ENCODE assay signal across 11 cellular contexts in genomic region chr2:226906439-226906796, GRCh38.
A peak's percentile ranks its signal among the peaks of the same experiment; 100 is the strongest.
DNase-seq lines count a peak whose midpoint lies in the region; ATAC-seq and TF ChIP-seq lines count a peak whose summit lies in the region.
"Had no signal": no experiment of that assay in that cellular context is flagged by ENCODE, and none has a peak within 500 bp of the region (broad histone marks: within the 10 kb centered on the region; RNA-seq: fewer than 3 reads in every experiment).

No MANE protein-coding gene starts in this region.

- DNase-seq in GM12865 (ENCODE audit: low read depth): no peak
- DNase-seq in OCI-LY7 (ENCODE audit: low spot score): peak; percentile 81
- no peak for DNase-seq in NCI-H510A (lab: John Stamatoyannopoulos, UW)
- no peak for DNase-seq in SHP77 (lab: John Stamatoyannopoulos, UW)
- DNase-seq in kidney tubule cell (ENCODE audit: low spot score): no peak
- no peak for DNase-seq in osteocyte (ENCODE audit: extremely low spot score, unreplicated experiment)
- DNase-seq: foreskin fibroblast, NCI-H146 had no signal

- H3K27ac ChIP-seq in OCI-LY7 (ENCODE audit: low read depth, low read length, poor library complexity, severe bottlenecking): peak overlapping the region; percentile 98
- H3K27ac ChIP-seq: cardiac muscle cell had no signal

- H3K27ac Mint-ChIP-seq in osteocyte (ENCODE audit: unreplicated experiment): no peak overlapping the region

- H3K27me3 Mint-ChIP-seq in osteocyte (ENCODE audit: unreplicated experiment): no peaks in the 10 kb centered on the region

- no peaks in the 10 kb centered on the region for H4K20me1 ChIP-seq in OCI-LY7 (ENCODE audit: insufficient read depth, low read length)

- peaks cover 50% of the 10 kb centered on the region for H3K79me2 ChIP-seq in OCI-LY7 (ENCODE audit: insufficient read depth, low read depth, low read length)

- CTCF ChIA-PET in OCI-LY7 (lab: Charles Lee; ENCODE audit: unreplicated experiment): no interaction called here

- peaks cover 17% of the 10 kb centered on the region for H3K36me3 ChIP-seq in OCI-LY7 (ENCODE audit: insufficient read depth, low read length)

- BruUV-seq in OCI-LY7 (replicated peaks; lab: Mats Ljungman, UMichigan): no TSS peak

- H3K4me3 ChIP-seq in GM12865 (ENCODE audit: low read depth, low read length) (peak overlapping the region; percentile 45), OCI-LY7 (ENCODE audit: low read depth, low read length, poor library complexity, severe bottlenecking) (peak overlapping the region; percentile 70)
- H3K4me3 ChIP-seq: cardiac muscle cell had no signal

- H2AFZ ChIP-seq in OCI-LY7 (ENCODE audit: low read length): peak overlapping the region; percentile 4; the same call in 1 of the 2 replicates

- no peaks in the 10 kb centered on the region; the same call in 1 of the 2 replicates for H3K9me3 ChIP-seq in OCI-LY7 (ENCODE audit: low read length)

- no peak for TF ChIP-seq CTCF in GM12865 (IDR thresholded peaks at IDR 0.05; ENCODE audit: insufficient read depth, low read depth, low read length, missing control alignments)
- no peak for TF ChIP-seq CTCF in OCI-LY7 (conservative IDR thresholded peaks at IDR 0.05; ENCODE audit: low read length)
- TF ChIP-seq CTCF in osteocyte (IDR thresholded peaks at IDR 0.05): no peak

- H3K4me1 Mint-ChIP-seq in osteocyte (ENCODE audit: unreplicated experiment): peaks cover 48% of the 10 kb centered on the region

- peak overlapping the region; percentile 92 for H3K4me2 ChIP-seq in OCI-LY7 (ENCODE audit: low read length)

- ATAC-seq in GM19468 (IDR thresholded peaks at IDR 0.05; ENCODE audit: extremely low read depth, unreplicated experiment) (peak; percentile 23), HG03039 (IDR thresholded peaks at IDR 0.05; ENCODE audit: unreplicated experiment) (peak; percentile 35)

- H3K9me3 Mint-ChIP-seq in osteocyte (ENCODE audit: unreplicated experiment): no peaks in the 10 kb centered on the region

- H3K4me1 ChIP-seq in OCI-LY7 (ENCODE audit: insufficient read depth, low read length, poor library complexity, severe bottlenecking): peaks cover 93% of the 10 kb centered on the region

- H3K4me3 Mint-ChIP-seq in osteocyte (ENCODE audit: unreplicated experiment): no peak overlapping the region

- intact Hi-C loops in OCI-LY7 (cut with micrococcal nuclease; ENCODE audit: unreplicated experiment): loop anchor here (1.0 to 10.0 kb wide), 8 partner anchors 64 to 1962 kb away; partner anchors contain the start of gene RHBDD1

- peaks cover 4% of the 10 kb centered on the region for H3K36me3 Mint-ChIP-seq in osteocyte (ENCODE audit: unreplicated experiment)

- H3K9me2 ChIP-seq in OCI-LY7 (ENCODE audit: insufficient read depth, low read length): no peaks in the 10 kb centered on the region

- POLR2A ChIA-PET in OCI-LY7 (lab: Charles Lee): interaction anchor here (1.1 to 4.5 kb wide), 7 partner anchors 9 to 133 kb away, joined by 4 to 60 read pairs (median 11); partner anchors contain the start of gene RHBDD1
